15 cellular contexts compared by ENCODE assay signal in the genomic region with DNA sequence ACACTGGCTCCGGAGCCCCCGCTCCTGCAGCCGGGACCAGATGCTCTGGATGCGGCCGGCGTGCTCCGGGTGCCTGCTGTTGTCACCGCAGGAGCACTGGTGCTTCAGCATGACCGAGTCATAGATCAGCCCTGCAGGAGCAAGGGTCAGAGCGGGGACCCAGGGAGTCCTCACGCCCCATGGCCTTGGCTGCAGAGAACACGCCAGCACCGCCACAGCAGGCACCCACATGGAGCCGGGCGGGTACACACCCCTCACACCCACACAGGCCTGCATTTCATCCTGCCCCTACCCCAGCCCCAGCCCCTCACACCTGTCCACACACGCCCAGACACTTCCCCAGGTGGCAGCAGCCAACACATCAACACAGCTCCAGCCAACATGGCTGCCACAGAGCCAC. TPM values are rescaled to one million over a fixed set of nuclear protein-coding genes. Genes with fewer than 3 reads are reported as not detected.
DNase-seq lines count a peak whose midpoint lies in the region; ATAC-seq, FAIRE-seq and TF ChIP-seq lines count a peak whose summit lies in the region.
"Had no signal": no experiment of that assay in that cellular context is flagged by ENCODE, and none has a peak within 500 bp of the region (broad histone marks: within the 10 kb centered on the region; RNA-seq: fewer than 3 reads in every experiment).

No MANE protein-coding gene starts in this region.

- H3K9ac ChIP-seq in kidney (ENCODE audit: low read length in 2 of 2), result no peak overlapping the region

- ATAC-seq in left ventricle myocardium superior (no peak), left cardiac atrium (no peak), foreskin keratinocyte (no peak), GM21515 (IDR thresholded peaks at IDR 0.05; ENCODE audit: unreplicated experiment) (no peak)
- no peak for ATAC-seq in stimulated activated effector memory CD8-positive, alpha-beta T cell treated with anti-CD3 and anti-CD28 coated beads, Interleukin-12 subunit alpha, Interleukin-12 subunit beta, amount 100 ng/mL, for 72 hours
- ATAC-seq: CD8-positive, alpha-beta T cell had no signal

- H3K4me1 ChIP-seq in kidney (ENCODE audit: control insufficient read depth in 1 of 2, insufficient read depth in 1 of 2, low read depth in 1 of 2, low read length in 2 of 2) (no peaks in the 10 kb centered on the region), foreskin keratinocyte (no peaks in the 10 kb centered on the region)
- H3K4me1 ChIP-seq: BE2C, HAP-1 had no signal

- no peaks in the 10 kb centered on the region for H3K9me3 ChIP-seq in kidney (ENCODE audit: control insufficient read depth in 1 of 2, low read length in 2 of 2)
- H3K9me3 ChIP-seq: BE2C, HAP-1 had no signal

- no peaks in the 10 kb centered on the region for H3K27me3 ChIP-seq in foreskin keratinocyte
- H3K27me3 ChIP-seq: BE2C had no signal

- peaks cover 36 to 48% of the 10 kb centered on the region in 2 donors for H3K36me3 ChIP-seq in kidney (ENCODE audit: control insufficient read depth in 1 of 2, insufficient read depth in 2 of 2, low read length in 2 of 2)

- FAIRE-seq in kidney (lab: Jason Lieb, UNC), result no peak

- H3K27me3 Mint-ChIP-seq in activated CD4-positive, alpha-beta memory T cell treated with anti-CD3 and anti-CD28 coated beads for 36 hours, result no peaks in the 10 kb centered on the region
- H3K27me3 Mint-ChIP-seq in activated CD4-positive, alpha-beta memory T cell treated with anti-CD3 and anti-CD28 coated beads, Interleukin-2, amount 10 ng/mL, durations not matched to agents 7 days and 5 days, result no peaks in the 10 kb centered on the region

- H3K27ac Mint-ChIP-seq in activated CD4-positive, alpha-beta memory T cell treated with anti-CD3 and anti-CD28 coated beads for 36 hours, result peak overlapping the region; percentile 38
- H3K27ac Mint-ChIP-seq in activated CD4-positive, alpha-beta memory T cell treated with anti-CD3 and anti-CD28 coated beads, Interleukin-2, amount 10 ng/mL, durations not matched to agents 7 days and 5 days, result no peak overlapping the region
- peak overlapping the region; percentile 76 for H3K27ac Mint-ChIP-seq in stimulated activated effector memory CD8-positive, alpha-beta T cell treated with anti-CD3 and anti-CD28 coated beads, Interleukin-12 subunit alpha, Interleukin-12 subunit beta, amount 100 ng/mL, for 72 hours
- H3K27ac Mint-ChIP-seq: CD8-positive, alpha-beta T cell had no signal

- DNase-seq in activated CD4-positive, alpha-beta memory T cell treated with anti-CD3 and anti-CD28 coated beads for 36 hours, result no peak
- DNase-seq in activated CD4-positive, alpha-beta memory T cell treated with anti-CD3 and anti-CD28 coated beads, Interleukin-2, amount 10 ng/mL, durations not matched to agents 7 days and 5 days, result no peak
- peak; percentile 21 for DNase-seq in left ventricle myocardium superior
- no peak for DNase-seq in left cardiac atrium
- DNase-seq in kidney, result peak; percentile 77
- no peak for DNase-seq in stimulated activated effector memory CD8-positive, alpha-beta T cell treated with anti-CD3 and anti-CD28 coated beads, Interleukin-12 subunit alpha, Interleukin-12 subunit beta, amount 100 ng/mL, for 72 hours (ENCODE audit: low spot score in 2 of 2)
- DNase-seq in foreskin keratinocyte, result no peak
- DNase-seq: 8988T; BE2C; CD8-positive, alpha-beta T cell; DMS79; NCI-H187; NCI-H69 had no signal

- no peaks in the 10 kb centered on the region for H3K9me3 Mint-ChIP-seq in activated CD4-positive, alpha-beta memory T cell treated with anti-CD3 and anti-CD28 coated beads for 36 hours
- H3K9me3 Mint-ChIP-seq in activated CD4-positive, alpha-beta memory T cell treated with anti-CD3 and anti-CD28 coated beads, Interleukin-2, amount 10 ng/mL, durations not matched to agents 7 days and 5 days, result no peaks in the 10 kb centered on the region
- H3K9me3 Mint-ChIP-seq in stimulated activated effector memory CD8-positive, alpha-beta T cell treated with anti-CD3 and anti-CD28 coated beads, Interleukin-12 subunit alpha, Interleukin-12 subunit beta, amount 100 ng/mL, for 72 hours, result no peaks in the 10 kb centered on the region
- H3K9me3 Mint-ChIP-seq: CD8-positive, alpha-beta T cell had no signal

- CTCF ChIA-PET in activated CD4-positive, alpha-beta memory T cell treated with anti-CD3 and anti-CD28 coated beads for 36 hours (lab: Charles Lee), result interaction anchor here (1.6 to 6.1 kb wide), 4 partner anchors 12 to 49 kb away, joined by 4 to 28 read pairs (median 19); no protein-coding TSS in a partner anchor
- CTCF ChIA-PET in activated CD4-positive, alpha-beta memory T cell treated with anti-CD3 and anti-CD28 coated beads, Interleukin-2, amount 10 ng/mL, durations not matched to agents 7 days and 5 days (lab: Charles Lee), result interaction anchor here (1.3 to 30.7 kb wide), 3 partner anchors 42 to 77 kb away, joined by 4 to 578 read pairs (median 4); no protein-coding TSS in a partner anchor

- H3K4me1 Mint-ChIP-seq in activated CD4-positive, alpha-beta memory T cell treated with anti-CD3 and anti-CD28 coated beads for 36 hours (ENCODE audit: low read depth), result peaks cover 19% of the 10 kb centered on the region
- H3K4me1 Mint-ChIP-seq in activated CD4-positive, alpha-beta memory T cell treated with anti-CD3 and anti-CD28 coated beads, Interleukin-2, amount 10 ng/mL, durations not matched to agents 7 days and 5 days, result peaks cover 14% of the 10 kb centered on the region
- H3K4me1 Mint-ChIP-seq in stimulated activated effector memory CD8-positive, alpha-beta T cell treated with anti-CD3 and anti-CD28 coated beads, Interleukin-12 subunit alpha, Interleukin-12 subunit beta, amount 100 ng/mL, for 72 hours, result peaks cover 27% of the 10 kb centered on the region

- no peak overlapping the region for H3K4me3 ChIP-seq in kidney (ENCODE audit: low read length in 2 of 2)
- H3K4me3 ChIP-seq: HAP-1 had no signal

- TF ChIP-seq CTCF in kidney (IDR thresholded peaks at IDR 0.05; ENCODE audit: borderline replicate concordance, extremely low read depth, insufficient read depth) (no peak), foreskin keratinocyte (conservative IDR thresholded peaks at IDR 0.05) (no peak)

- H3K36me3 Mint-ChIP-seq in activated CD4-positive, alpha-beta memory T cell treated with anti-CD3 and anti-CD28 coated beads for 36 hours, result peaks cover 62% of the 10 kb centered on the region
- peaks cover 76% of the 10 kb centered on the region for H3K36me3 Mint-ChIP-seq in activated CD4-positive, alpha-beta memory T cell treated with anti-CD3 and anti-CD28 coated beads, Interleukin-2, amount 10 ng/mL, durations not matched to agents 7 days and 5 days (ENCODE audit: low read depth)
- peaks cover 100% of the 10 kb centered on the region for H3K36me3 Mint-ChIP-seq in stimulated activated effector memory CD8-positive, alpha-beta T cell treated with anti-CD3 and anti-CD28 coated beads, Interleukin-12 subunit alpha, Interleukin-12 subunit beta, amount 100 ng/mL, for 72 hours

- no peak overlapping the region for H3K27ac ChIP-seq in kidney (ENCODE audit: low read depth in 2 of 2, low read length in 2 of 2)
- no peak overlapping the region for H3K27ac ChIP-seq in foreskin keratinocyte

- intact Hi-C loops in activated CD4-positive, alpha-beta memory T cell treated with anti-CD3 and anti-CD28 coated beads for 36 hours (cut with micrococcal nuclease), result no loop called here
- intact Hi-C loops in left ventricle myocardium superior (cut with micrococcal nuclease), result no loop called here
- intact Hi-C loops in left cardiac atrium (cut with DNase I), result no loop called here
- intact Hi-C loops in kidney (cut with DNase I), result no loop called here

- H3K4me3 Mint-ChIP-seq in activated CD4-positive, alpha-beta memory T cell treated with anti-CD3 and anti-CD28 coated beads for 36 hours, result no peak overlapping the region
- H3K4me3 Mint-ChIP-seq in activated CD4-positive, alpha-beta memory T cell treated with anti-CD3 and anti-CD28 coated beads, Interleukin-2, amount 10 ng/mL, durations not matched to agents 7 days and 5 days, result no peak overlapping the region
- no peak overlapping the region for H3K4me3 Mint-ChIP-seq in stimulated activated effector memory CD8-positive, alpha-beta T cell treated with anti-CD3 and anti-CD28 coated beads, Interleukin-12 subunit alpha, Interleukin-12 subunit beta, amount 100 ng/mL, for 72 hours
- H3K4me3 Mint-ChIP-seq: CD8-positive, alpha-beta T cell had no signal

- POLR2A ChIA-PET in activated CD4-positive, alpha-beta memory T cell treated with anti-CD3 and anti-CD28 coated beads for 36 hours (lab: Charles Lee), result interaction anchor here (1.3 kb wide), 1 partner anchor 12 kb away, joined by 3 read pairs; no protein-coding TSS in a partner anchor
- POLR2A ChIA-PET in activated CD4-positive, alpha-beta memory T cell treated with anti-CD3 and anti-CD28 coated beads, Interleukin-2, amount 10 ng/mL, durations not matched to agents 7 days and 5 days (lab: Charles Lee), result interaction anchor here (1.5 to 37.8 kb wide), 5 partner anchors 10 to 41 kb away, joined by 3 to 1018 read pairs (median 8); a partner anchor contains a TSS

RNA-seq across cellular contexts. Expression of a gene that starts 18.8 kb away (rescaled TPM):
- total RNA-seq in activated CD4-positive, alpha-beta memory T cell treated with anti-CD3 and anti-CD28 coated beads for 36 hours, result 10 to 100 TPM; 13.7 to 16.2 TPM
- 10 to 100 TPM; 19.4 to 22.6 TPM for total RNA-seq in activated CD4-positive, alpha-beta memory T cell treated with anti-CD3 and anti-CD28 coated beads, Interleukin-2, amount 10 ng/mL, durations not matched to agents 7 days and 5 days
- 23.7 TPM for total RNA-seq in left ventricle myocardium superior
- total RNA-seq in left cardiac atrium, result 10 to 100 TPM; 22.1 to 28.9 TPM
- total RNA-seq in kidney, result 69.9 TPM
- 56.9 TPM for polyA plus RNA-seq in kidney (ENCODE audit: insufficient read depth, low read depth, low replicate concordance)
- total RNA-seq in foreskin keratinocyte, result 14.5 and 14.9 TPM in 2 replicates
- polyA plus RNA-seq in foreskin keratinocyte, result 12.0 and 13.2 TPM in 2 replicates

RNA-seq across cellular contexts. Expression of a gene that starts 27.8 kb away (rescaled TPM):
- 100 to 1,000 TPM; 257 to 280 TPM for total RNA-seq in activated CD4-positive, alpha-beta memory T cell treated with anti-CD3 and anti-CD28 coated beads for 36 hours
- 100 to 1,000 TPM; 315 to 328 TPM for total RNA-seq in activated CD4-positive, alpha-beta memory T cell treated with anti-CD3 and anti-CD28 coated beads, Interleukin-2, amount 10 ng/mL, durations not matched to agents 7 days and 5 days
- total RNA-seq in left ventricle myocardium superior (35.4 TPM), left cardiac atrium (10 to 100 TPM; 41.6 to 58.0 TPM), kidney (132 TPM), foreskin keratinocyte (52.3 and 55.8 TPM in 2 replicates)
- polyA plus RNA-seq in kidney (ENCODE audit: insufficient read depth, low read depth, low replicate concordance) (35.0 TPM), foreskin keratinocyte (47.3 and 51.7 TPM in 2 replicates)

RNA-seq across cellular contexts. Expression of a gene that starts 33.2 kb away (rescaled TPM):
- total RNA-seq in activated CD4-positive, alpha-beta memory T cell treated with anti-CD3 and anti-CD28 coated beads for 36 hours, result 1 to 10 TPM; 2.1 to 2.5 TPM
- 1 to 10 TPM; 1.4 to 1.6 TPM for total RNA-seq in activated CD4-positive, alpha-beta memory T cell treated with anti-CD3 and anti-CD28 coated beads, Interleukin-2, amount 10 ng/mL, durations not matched to agents 7 days and 5 days
- 37.6 TPM for total RNA-seq in left ventricle myocardium superior
- total RNA-seq in left cardiac atrium, result 10 to 100 TPM; 27.3 to 35.9 TPM
- 179 TPM for total RNA-seq in kidney
- polyA plus RNA-seq in kidney (ENCODE audit: insufficient read depth, low read depth, low replicate concordance), result 84.3 TPM
- 7.7 and 8.1 TPM in 2 replicates for total RNA-seq in foreskin keratinocyte
- 6.0 and 6.5 TPM in 2 replicates for polyA plus RNA-seq in foreskin keratinocyte

Comparison
In these comparisons a context has a peak if more than half of its experiments do, and no peak if none do; other contexts are left out.
1. DNase-seq: peak in left ventricle myocardium superior (single experiment) and kidney (single experiment); none in activated CD4-positive, alpha-beta memory T cell treated with anti-CD3 and anti-CD28 coated beads for 36 hours (single experiment), activated CD4-positive, alpha-beta memory T cell treated with anti-CD3 and anti-CD28 coated beads, Interleukin-2, amount 10 ng/mL, durations not matched to agents 7 days and 5 days (single experiment), left cardiac atrium (single experiment), stimulated activated effector memory CD8-positive, alpha-beta T cell treated with anti-CD3 and anti-CD28 coated beads, Interleukin-12 subunit alpha, Interleukin-12 subunit beta, amount 100 ng/mL, for 72 hours (0 of 2) and foreskin keratinocyte (0 of 2).